Comparison of ENCODE assay signal across 1 cellular context in the genomic region with DNA sequence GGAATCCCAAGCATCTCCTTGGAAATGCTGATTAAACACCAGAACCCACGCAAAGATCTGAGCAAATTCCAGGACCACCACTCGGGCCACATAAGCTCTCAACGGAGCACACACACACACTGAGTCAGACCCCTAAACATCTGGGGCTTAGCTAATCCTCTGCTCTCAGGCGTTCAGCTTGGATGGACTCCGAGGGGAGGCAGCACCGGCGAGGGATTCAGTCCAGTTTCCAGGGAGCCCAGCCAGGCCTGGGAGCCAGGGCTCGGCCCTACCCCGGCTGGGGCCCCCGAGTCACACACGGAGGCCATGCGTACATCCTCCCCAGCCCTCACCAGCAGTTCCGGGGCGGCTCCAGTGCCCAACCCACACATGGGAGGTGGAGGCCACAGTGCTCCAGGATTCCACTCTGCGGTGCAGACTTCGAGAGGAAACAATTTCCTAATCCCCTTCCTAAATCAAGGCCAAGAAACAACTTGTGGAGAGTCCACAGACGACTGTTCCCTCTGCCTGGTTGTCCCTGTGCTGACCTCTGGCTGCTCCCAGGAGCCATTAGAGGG.
TF ChIP-seq lines count a peak whose summit lies in the region.

No MANE protein-coding gene starts in this region.

TF ChIP-seq in GM23338, 12 proteins besides CTCF, POLR2A, EP300 and RAD21 (continued from another document):
- TF ChIP-seq, protein P1, sequence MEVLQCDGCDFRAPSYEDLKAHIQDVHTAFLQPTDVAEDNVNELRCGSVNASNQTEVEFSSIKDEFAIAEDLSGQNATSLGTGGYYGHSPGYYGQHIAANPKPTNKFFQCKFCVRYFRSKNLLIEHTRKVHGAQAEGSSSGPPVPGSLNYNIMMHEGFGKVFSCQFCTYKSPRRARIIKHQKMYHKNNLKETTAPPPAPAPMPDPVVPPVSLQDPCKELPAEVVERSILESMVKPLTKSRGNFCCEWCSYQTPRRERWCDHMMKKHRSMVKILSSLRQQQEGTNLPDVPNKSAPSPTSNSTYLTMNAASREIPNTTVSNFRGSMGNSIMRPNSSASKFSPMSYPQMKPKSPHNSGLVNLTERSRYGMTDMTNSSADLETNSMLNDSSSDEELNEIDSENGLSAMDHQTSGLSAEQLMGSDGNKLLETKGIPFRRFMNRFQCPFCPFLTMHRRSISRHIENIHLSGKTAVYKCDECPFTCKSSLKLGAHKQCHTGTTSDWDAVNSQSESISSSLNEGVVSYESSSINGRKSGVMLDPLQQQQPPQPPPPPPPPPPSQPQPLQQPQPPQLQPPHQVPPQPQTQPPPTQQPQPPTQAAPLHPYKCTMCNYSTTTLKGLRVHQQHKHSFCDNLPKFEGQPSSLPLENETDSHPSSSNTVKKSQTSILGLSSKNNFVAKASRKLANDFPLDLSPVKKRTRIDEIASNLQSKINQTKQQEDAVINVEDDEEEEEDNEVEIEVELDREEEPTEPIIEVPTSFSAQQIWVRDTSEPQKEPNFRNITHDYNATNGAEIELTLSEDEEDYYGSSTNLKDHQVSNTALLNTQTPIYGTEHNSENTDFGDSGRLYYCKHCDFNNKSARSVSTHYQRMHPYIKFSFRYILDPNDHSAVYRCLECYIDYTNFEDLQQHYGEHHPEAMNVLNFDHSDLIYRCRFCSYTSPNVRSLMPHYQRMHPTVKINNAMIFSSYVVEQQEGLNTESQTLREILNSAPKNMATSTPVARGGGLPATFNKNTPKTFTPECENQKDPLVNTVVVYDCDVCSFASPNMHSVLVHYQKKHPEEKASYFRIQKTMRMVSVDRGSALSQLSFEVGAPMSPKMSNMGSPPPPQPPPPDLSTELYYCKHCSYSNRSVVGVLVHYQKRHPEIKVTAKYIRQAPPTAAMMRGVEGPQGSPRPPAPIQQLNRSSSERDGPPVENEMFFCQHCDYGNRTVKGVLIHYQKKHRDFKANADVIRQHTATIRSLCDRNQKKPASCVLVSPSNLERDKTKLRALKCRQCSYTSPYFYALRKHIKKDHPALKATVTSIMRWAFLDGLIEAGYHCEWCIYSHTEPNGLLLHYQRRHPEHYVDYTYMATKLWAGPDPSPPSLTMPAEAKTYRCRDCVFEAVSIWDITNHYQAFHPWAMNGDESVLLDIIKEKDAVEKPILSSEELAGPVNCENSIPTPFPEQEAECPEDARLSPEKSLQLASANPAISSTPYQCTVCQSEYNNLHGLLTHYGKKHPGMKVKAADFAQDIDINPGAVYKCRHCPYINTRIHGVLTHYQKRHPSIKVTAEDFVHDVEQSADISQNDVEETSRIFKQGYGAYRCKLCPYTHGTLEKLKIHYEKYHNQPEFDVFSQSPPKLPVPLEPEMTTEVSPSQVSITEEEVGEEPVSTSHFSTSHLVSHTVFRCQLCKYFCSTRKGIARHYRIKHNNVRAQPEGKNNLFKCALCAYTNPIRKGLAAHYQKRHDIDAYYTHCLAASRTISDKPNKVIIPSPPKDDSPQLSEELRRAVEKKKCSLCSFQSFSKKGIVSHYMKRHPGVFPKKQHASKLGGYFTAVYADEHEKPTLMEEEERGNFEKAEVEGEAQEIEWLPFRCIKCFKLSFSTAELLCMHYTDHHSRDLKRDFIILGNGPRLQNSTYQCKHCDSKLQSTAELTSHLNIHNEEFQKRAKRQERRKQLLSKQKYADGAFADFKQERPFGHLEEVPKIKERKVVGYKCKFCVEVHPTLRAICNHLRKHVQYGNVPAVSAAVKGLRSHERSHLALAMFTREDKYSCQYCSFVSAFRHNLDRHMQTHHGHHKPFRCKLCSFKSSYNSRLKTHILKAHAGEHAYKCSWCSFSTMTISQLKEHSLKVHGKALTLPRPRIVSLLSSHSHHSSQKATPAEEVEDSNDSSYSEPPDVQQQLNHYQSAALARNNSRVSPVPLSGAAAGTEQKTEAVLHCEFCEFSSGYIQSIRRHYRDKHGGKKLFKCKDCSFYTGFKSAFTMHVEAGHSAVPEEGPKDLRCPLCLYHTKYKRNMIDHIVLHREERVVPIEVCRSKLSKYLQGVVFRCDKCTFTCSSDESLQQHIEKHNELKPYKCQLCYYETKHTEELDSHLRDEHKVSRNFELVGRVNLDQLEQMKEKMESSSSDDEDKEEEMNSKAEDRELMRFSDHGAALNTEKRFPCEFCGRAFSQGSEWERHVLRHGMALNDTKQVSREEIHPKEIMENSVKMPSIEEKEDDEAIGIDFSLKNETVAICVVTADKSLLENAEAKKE (CRISPR knock-in tag; IDR thresholded peaks at IDR 0.05): no peak
- TF ChIP-seq ZNF331 (CRISPR knock-in tag; IDR thresholded peaks at IDR 0.05; ENCODE audit: low read depth) (no peak), EZH2phosphoT487 (IDR thresholded peaks at IDR 0.05; ENCODE audit: unreplicated experiment) (no peak), JUNB (IDR thresholded peaks at IDR 0.05; ENCODE audit: unreplicated experiment) (no peak), POLR2AphosphoS5 (IDR thresholded peaks at IDR 0.05; ENCODE audit: low read depth) (no peak), EZH2 (IDR thresholded peaks at IDR 0.05; ENCODE audit: low read depth, unreplicated experiment) (no peak), CREB1 (CRISPR knock-in tag; IDR thresholded peaks at IDR 0.05; ENCODE audit: low read depth) (no peak), NANOG (IDR thresholded peaks at IDR 0.05; ENCODE audit: borderline replicate concordance) (no peak), ZNF114 (CRISPR knock-in tag; IDR thresholded peaks at IDR 0.05) (no peak), ETS1 (IDR thresholded peaks at IDR 0.05) (no peak)
- TF ChIP-seq, protein P2, sequence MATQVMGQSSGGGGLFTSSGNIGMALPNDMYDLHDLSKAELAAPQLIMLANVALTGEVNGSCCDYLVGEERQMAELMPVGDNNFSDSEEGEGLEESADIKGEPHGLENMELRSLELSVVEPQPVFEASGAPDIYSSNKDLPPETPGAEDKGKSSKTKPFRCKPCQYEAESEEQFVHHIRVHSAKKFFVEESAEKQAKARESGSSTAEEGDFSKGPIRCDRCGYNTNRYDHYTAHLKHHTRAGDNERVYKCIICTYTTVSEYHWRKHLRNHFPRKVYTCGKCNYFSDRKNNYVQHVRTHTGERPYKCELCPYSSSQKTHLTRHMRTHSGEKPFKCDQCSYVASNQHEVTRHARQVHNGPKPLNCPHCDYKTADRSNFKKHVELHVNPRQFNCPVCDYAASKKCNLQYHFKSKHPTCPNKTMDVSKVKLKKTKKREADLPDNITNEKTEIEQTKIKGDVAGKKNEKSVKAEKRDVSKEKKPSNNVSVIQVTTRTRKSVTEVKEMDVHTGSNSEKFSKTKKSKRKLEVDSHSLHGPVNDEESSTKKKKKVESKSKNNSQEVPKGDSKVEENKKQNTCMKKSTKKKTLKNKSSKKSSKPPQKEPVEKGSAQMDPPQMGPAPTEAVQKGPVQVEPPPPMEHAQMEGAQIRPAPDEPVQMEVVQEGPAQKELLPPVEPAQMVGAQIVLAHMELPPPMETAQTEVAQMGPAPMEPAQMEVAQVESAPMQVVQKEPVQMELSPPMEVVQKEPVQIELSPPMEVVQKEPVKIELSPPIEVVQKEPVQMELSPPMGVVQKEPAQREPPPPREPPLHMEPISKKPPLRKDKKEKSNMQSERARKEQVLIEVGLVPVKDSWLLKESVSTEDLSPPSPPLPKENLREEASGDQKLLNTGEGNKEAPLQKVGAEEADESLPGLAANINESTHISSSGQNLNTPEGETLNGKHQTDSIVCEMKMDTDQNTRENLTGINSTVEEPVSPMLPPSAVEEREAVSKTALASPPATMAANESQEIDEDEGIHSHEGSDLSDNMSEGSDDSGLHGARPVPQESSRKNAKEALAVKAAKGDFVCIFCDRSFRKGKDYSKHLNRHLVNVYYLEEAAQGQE (IDR thresholded peaks at IDR 0.05; ENCODE audit: unreplicated experiment): no peak
